Comparison of ENCODE assay signal across 20 cellular contexts in genomic region chr2:216827073-216827725, GRCh38. TPM values are rescaled to one million over a fixed set of nuclear protein-coding genes. Genes with fewer than 3 reads are reported as not detected.
DNase-seq lines count a peak whose midpoint lies in the region; ATAC-seq, FAIRE-seq and TF ChIP-seq lines count a peak whose summit lies in the region.
"Had no signal": no experiment of that assay in that cellular context is flagged by ENCODE, and none has a peak within 500 bp of the region (broad histone marks: within the 10 kb centered on the region; RNA-seq: fewer than 3 reads in every experiment).

No MANE protein-coding gene starts in this region.

- H4K91ac ChIP-seq in IMR-90 (ENCODE audit: insufficient read depth, low read depth, low read length), result no peak overlapping the region
- no peak overlapping the region for H4K91ac ChIP-seq in neuronal stem cell (ENCODE audit: low read depth, low read length, poor library complexity)

- H4K20me1 ChIP-seq in IMR-90 (ENCODE audit: insufficient read depth, low read length) (no peaks in the 10 kb centered on the region), astrocyte (ENCODE audit: insufficient read depth, low read length) (no peaks in the 10 kb centered on the region)

- H3K23ac ChIP-seq in IMR-90 (ENCODE audit: low read depth, low read length) (no peak overlapping the region), neuronal stem cell (ENCODE audit: low read depth, low read length, poor library complexity) (no peak overlapping the region)

- peak overlapping the region; percentile 44 for H2AFZ ChIP-seq in IMR-90 (replicated peaks; ENCODE audit: low read length, poor library complexity)
- H2AFZ ChIP-seq in astrocyte (ENCODE audit: low read depth, low read length), result peak overlapping the region; percentile 13
- H2AFZ ChIP-seq in neuronal stem cell (ENCODE audit: low read length), result peak overlapping the region; percentile 25

- dilution Hi-C loops in IMR-90 (cut with HindIII; ENCODE audit: low sequenced_read_pairs, unreplicated experiment), result no loop called here

- ATAC-seq in IMR-90 (ENCODE audit: low read depth) (peak; percentile 62), HG02678 (IDR thresholded peaks at IDR 0.05; ENCODE audit: unreplicated experiment) (no peak)
- ATAC-seq: activated CD8-positive, alpha-beta T cell treated with anti-CD3 and anti-CD28 coated beads, Interleukin-2, amount 10 ng/mL, durations not matched to agents 7 days and 5 days; heart right ventricle; stimulated activated effector memory CD8-positive, alpha-beta T cell treated with anti-CD3 and anti-CD28 coated beads, Interleukin-12 subunit alpha, Interleukin-12 subunit beta, amount 100 ng/mL, for 72 hours had no signal

- H2AK5ac ChIP-seq in IMR-90 (ENCODE audit: low read depth, low read length) (no peak overlapping the region), neuronal stem cell (ENCODE audit: low read depth, low read length) (no peak overlapping the region)

- no peaks in the 10 kb centered on the region for H3K79me2 ChIP-seq in astrocyte (ENCODE audit: insufficient read depth, low read length)

- H3K56ac ChIP-seq in IMR-90 (ENCODE audit: extremely low read depth, insufficient read depth, low read length), result no peak overlapping the region

- H2BK5ac ChIP-seq in IMR-90 (ENCODE audit: low read depth, low read length, poor library complexity, severe bottlenecking) (no peak overlapping the region), neuronal stem cell (ENCODE audit: low read length) (no peak overlapping the region)

- H3K9me3 ChIP-seq in IMR-90 (ENCODE audit: control insufficient read depth, insufficient read depth, low read length) (no peaks in the 10 kb centered on the region), astrocyte (ENCODE audit: insufficient read depth, low read depth, low read length) (no peaks in the 10 kb centered on the region), neuronal stem cell (replicated peaks in 1 of 2; ENCODE audit: control insufficient read depth in 2 of 2, insufficient read depth in 1 of 2, low read depth in 1 of 2, low read length in 2 of 2) (no peaks in the 10 kb centered on the region)
- H3K9me3 ChIP-seq: heart right ventricle had no signal

- H3K27ac ChIP-seq in IMR-90 (ENCODE audit: insufficient read depth, low read length), result no peak overlapping the region
- H3K27ac ChIP-seq in astrocyte (ENCODE audit: low read depth, low read length), result no peak overlapping the region
- no peak overlapping the region for H3K27ac ChIP-seq in neuronal stem cell (replicated peaks; ENCODE audit: low read length)
- H3K27ac ChIP-seq: heart right ventricle, skin epidermis had no signal

- intact Hi-C loops in IMR-90 (cut with micrococcal nuclease), result no loop called here

- H4K5ac ChIP-seq in IMR-90 (ENCODE audit: low read depth, low read length), result no peak overlapping the region

- no CpG with 5 or more reads among the region's 6 CpGs for WGBS in IMR-90 (ENCODE audit: extremely low coverage in 2 of 2, insufficient read length in 1 of 2), 2 experiments
- no CpG with 5 or more reads among the region's 6 CpGs for WGBS in neuronal stem cell (ENCODE audit: extremely low coverage in 2 of 2, insufficient read length in 2 of 2, insufficient replicate concordance in 1 of 2), 2 donors

- TF ChIP-seq RAD21 in IMR-90 (IDR thresholded peaks at IDR 0.05; ENCODE audit: low read length), result no peak

- no peak overlapping the region for H2BK12ac ChIP-seq in neuronal stem cell (ENCODE audit: low read length)

- H3K27ac Mint-ChIP-seq in astrocyte (ENCODE audit: unreplicated experiment), result peak overlapping the region; percentile 49
- no peak overlapping the region for H3K27ac Mint-ChIP-seq in immature natural killer cell
- H3K27ac Mint-ChIP-seq: activated CD8-positive, alpha-beta T cell treated with anti-CD3 and anti-CD28 coated beads, Interleukin-2, amount 10 ng/mL, durations not matched to agents 7 days and 5 days; stimulated activated effector memory CD8-positive, alpha-beta T cell treated with anti-CD3 and anti-CD28 coated beads, Interleukin-12 subunit alpha, Interleukin-12 subunit beta, amount 100 ng/mL, for 72 hours had no signal

- H2BK15ac ChIP-seq in IMR-90 (ENCODE audit: low read depth, low read length) (no peak overlapping the region), neuronal stem cell (ENCODE audit: low read length) (no peak overlapping the region)

- H3K79me1 ChIP-seq in IMR-90 (ENCODE audit: low read depth in 1 of 2, low read length in 2 of 2) (no peaks in the 10 kb centered on the region), neuronal stem cell (ENCODE audit: low read depth, low read length) (no peaks in the 10 kb centered on the region)

- H2BK120ac ChIP-seq in IMR-90 (ENCODE audit: low read depth, low read length) (no peak overlapping the region; the same call in 1 of the 2 replicates), neuronal stem cell (ENCODE audit: low read depth, low read length) (no peak overlapping the region)

- peaks cover 5% of the 10 kb centered on the region; the same call in 1 of the 2 replicates for H3K4me1 ChIP-seq in IMR-90 (ENCODE audit: control insufficient read depth, insufficient read depth, low read length)
- H3K4me1 ChIP-seq in astrocyte (ENCODE audit: insufficient read depth, low read length), result peaks cover 9% of the 10 kb centered on the region
- peaks cover 14 to 25% of the 10 kb centered on the region in 2 donors for H3K4me1 ChIP-seq in neuronal stem cell (ENCODE audit: control insufficient read depth in 2 of 2, insufficient read depth in 1 of 2, low read depth in 1 of 2, low read length in 2 of 2)

- H4K8ac ChIP-seq in IMR-90 (ENCODE audit: low read depth in 2 of 2, low read length in 2 of 2), result no peak overlapping the region
- H4K8ac ChIP-seq in neuronal stem cell (ENCODE audit: low read depth, low read length), result no peak overlapping the region

- no peak overlapping the region for H3K9ac ChIP-seq in IMR-90 (ENCODE audit: low read depth, low read length)
- no peak overlapping the region for H3K9ac ChIP-seq in astrocyte (ENCODE audit: low read length)
- H3K9ac ChIP-seq in neuronal stem cell (ENCODE audit: low read depth, low read length, poor library complexity), result no peak overlapping the region

- peaks cover 10% of the 10 kb centered on the region for H3K27me3 Mint-ChIP-seq in astrocyte (ENCODE audit: low read depth, unreplicated experiment)
- H3K27me3 Mint-ChIP-seq in immature natural killer cell (ENCODE audit: low read depth in 3 of 3), result peaks cover 2 to 16% (median 9%) of the 10 kb centered on the region in 3 donors

- no peak for TF ChIP-seq POLR2A in IMR-90 (IDR thresholded peaks at IDR 0.05; ENCODE audit: low read depth, low read length)

- no peaks in the 10 kb centered on the region for H3K36me3 Mint-ChIP-seq in astrocyte (ENCODE audit: low read depth, unreplicated experiment)
- no peaks in the 10 kb centered on the region for H3K36me3 Mint-ChIP-seq in immature natural killer cell
- H3K36me3 Mint-ChIP-seq: stimulated activated effector memory CD8-positive, alpha-beta T cell treated with anti-CD3 and anti-CD28 coated beads, Interleukin-12 subunit alpha, Interleukin-12 subunit beta, amount 100 ng/mL, for 72 hours had no signal

- no TSS peak for BruUV-seq in IMR-90 (replicated peaks; lab: Mats Ljungman, UMichigan)

- DNase-seq in AG08395 (ENCODE audit: low spot score), result peak; percentile 11
- DNase-seq in IMR-90, result peak; percentile 28
- peak; percentile 20 for DNase-seq in astrocyte (ENCODE audit: low read depth)
- no peak for DNase-seq in neuronal stem cell (ENCODE audit: low spot score)
- no peak for DNase-seq in NCI-H2029 (lab: John Stamatoyannopoulos, UW)
- DNase-seq in immature natural killer cell, result no peak
- no peak for DNase-seq in GF-D8 (lab: John Stamatoyannopoulos, UW)
- DNase-seq: activated CD8-positive, alpha-beta T cell treated with anti-CD3 and anti-CD28 coated beads, Interleukin-2, amount 10 ng/mL, durations not matched to agents 7 days and 5 days; AML-193; heart right ventricle; NCI-H1694 treated with DMSO at 0.1 percent for 48 hours had no signal

- POLR2A ChIA-PET in IMR-90 (lab: Charles Lee; ENCODE audit: unreplicated experiment), result no interaction called here

- CTCF ChIA-PET in IMR-90 (lab: Yijun Ruan, JAX), result no interaction called here

- H3K18ac ChIP-seq in IMR-90 (ENCODE audit: low read depth, low read length), result no peak overlapping the region; the same call in 1 of the 2 replicates
- H3K18ac ChIP-seq in neuronal stem cell (ENCODE audit: low read length), result no peak overlapping the region

- no peak overlapping the region for H2AK9ac ChIP-seq in IMR-90 (replicated peaks; ENCODE audit: low read depth, low read length, poor library complexity)

- H3K9me3 Mint-ChIP-seq in astrocyte (ENCODE audit: unreplicated experiment), result peaks cover 2% of the 10 kb centered on the region
- H3K9me3 Mint-ChIP-seq in immature natural killer cell, result no peaks in the 10 kb centered on the region

- H3K27me3 ChIP-seq in IMR-90 (ENCODE audit: control insufficient read depth, insufficient read depth, low read length), result peaks cover 11% of the 10 kb centered on the region
- H3K27me3 ChIP-seq in astrocyte (ENCODE audit: insufficient read depth, low read length), result no peaks in the 10 kb centered on the region
- no peaks in the 10 kb centered on the region for H3K27me3 ChIP-seq in neuronal stem cell (ENCODE audit: control insufficient read depth in 3 of 3, insufficient read depth in 3 of 3, low read depth in 1 of 3, low read length in 3 of 3)
- H3K27me3 ChIP-seq: heart right ventricle had no signal

- in situ Hi-C loops in IMR-90 (cut with MboI; ENCODE audit: low sequenced_read_pairs), result no loop called here

- 0 out of 2 replicates have a peak, but pooled peaks cover 4% of the 10 kb centered on the region for H3K9me1 ChIP-seq in IMR-90 (ENCODE audit: insufficient read depth, low read length)

- no peak overlapping the region for H3K4ac ChIP-seq in IMR-90 (ENCODE audit: low read depth, low read length)
- H3K4ac ChIP-seq in neuronal stem cell (ENCODE audit: low read length), result no peak overlapping the region

- H3K4me3 ChIP-seq in IMR-90 (ENCODE audit: insufficient read depth, low read depth, low read length) (no peak overlapping the region), astrocyte (ENCODE audit: insufficient read depth, low read depth, low read length) (no peak overlapping the region), neuronal stem cell (ENCODE audit: low read length in 2 of 2) (no peak overlapping the region)
- H3K4me3 ChIP-seq: heart right ventricle, skin epidermis had no signal

- H3K36me3 ChIP-seq in IMR-90 (ENCODE audit: control insufficient read depth, insufficient read depth, low read length), result no peaks in the 10 kb centered on the region
- H3K36me3 ChIP-seq in astrocyte (ENCODE audit: insufficient read depth, low read length), result no peaks in the 10 kb centered on the region
- no peaks in the 10 kb centered on the region for H3K36me3 ChIP-seq in neuronal stem cell (replicated peaks in 1 of 2; ENCODE audit: control insufficient read depth in 2 of 2, insufficient read depth in 2 of 2, low read length in 2 of 2)
- H3K36me3 ChIP-seq: heart right ventricle had no signal

- FAIRE-seq in astrocyte (lab: Jason Lieb, UNC), result no peak

- H3K14ac ChIP-seq in IMR-90 (replicated peaks; ENCODE audit: low read depth, low read length) (no peak overlapping the region), neuronal stem cell (ENCODE audit: low read length) (no peak overlapping the region)

- TF ChIP-seq CTCF in IMR-90 (conservative IDR thresholded peaks at IDR 0.05; ENCODE audit: low read depth, low read length) (no peak), astrocyte (IDR thresholded peaks at IDR 0.05; ENCODE audit: insufficient read depth, low read depth, low read length) (no peak)

- peak overlapping the region; percentile 14 for H3K4me3 Mint-ChIP-seq in astrocyte (ENCODE audit: unreplicated experiment)
- H3K4me3 Mint-ChIP-seq in immature natural killer cell, result no peak overlapping the region
- H3K4me3 Mint-ChIP-seq: activated CD8-positive, alpha-beta T cell treated with anti-CD3 and anti-CD28 coated beads, Interleukin-2, amount 10 ng/mL, durations not matched to agents 7 days and 5 days; stimulated activated effector memory CD8-positive, alpha-beta T cell treated with anti-CD3 and anti-CD28 coated beads, Interleukin-12 subunit alpha, Interleukin-12 subunit beta, amount 100 ng/mL, for 72 hours had no signal

- no peak overlapping the region for H2BK20ac ChIP-seq in IMR-90 (ENCODE audit: low read depth, low read length)

- H3K4me2 ChIP-seq in IMR-90 (ENCODE audit: low read depth, low read length) (no peak overlapping the region), astrocyte (ENCODE audit: low read length) (no peak overlapping the region), neuronal stem cell (ENCODE audit: insufficient read depth, low read length, poor library complexity, severe bottlenecking) (no peak overlapping the region)

- peaks cover 8% of the 10 kb centered on the region for H3K4me1 Mint-ChIP-seq in astrocyte (ENCODE audit: low read depth, unreplicated experiment)
- no peaks in the 10 kb centered on the region for H3K4me1 Mint-ChIP-seq in immature natural killer cell
- H3K4me1 Mint-ChIP-seq: stimulated activated effector memory CD8-positive, alpha-beta T cell treated with anti-CD3 and anti-CD28 coated beads, Interleukin-12 subunit alpha, Interleukin-12 subunit beta, amount 100 ng/mL, for 72 hours had no signal

RNA-seq across cellular contexts. Expression of gene TNP1, which starts 32.7 kb away (rescaled TPM):
- total RNA-seq in IMR-90 (2012; rRNA removed) (not detected in 2 replicates), astrocyte (not detected in 2 replicates)
- polyA plus RNA-seq in IMR-90 (2012; rRNA removed) (not detected in 2 replicates), immature natural killer cell (not detected)
- polyA plus RNA-seq in IMR-90 (2012; cell fraction: cytosol; rRNA removed), result not detected in 2 replicates
- not detected in 2 replicates for polyA plus RNA-seq in IMR-90 (2012; cell fraction: nucleus; rRNA removed; ENCODE audit: low replicate concordance)
- 0.15 TPM for polyA plus RNA-seq in neuronal stem cell (2013, experiment 1 of 2)
- polyA plus RNA-seq in neuronal stem cell (2013, experiment 2 of 2), result not detected
- total RNA-seq: activated CD8-positive, alpha-beta T cell treated with anti-CD3 and anti-CD28 coated beads, Interleukin-2, amount 10 ng/mL, durations not matched to agents 7 days and 5 days; chondrocyte; heart right ventricle; kidney epithelial cell; mononuclear cell; osteoblast; urinary bladder had no signal
- polyA plus RNA-seq: adipose tissue, heart right ventricle, urinary bladder had no signal

Comparison
In these comparisons a context has a peak if more than half of its experiments do, and no peak if none do; other contexts are left out.
1. DNase-seq: peak in AG08395 (single experiment), IMR-90 (single experiment) and astrocyte (single experiment); none in neuronal stem cell (single experiment), NCI-H2029 (single experiment), immature natural killer cell (0 of 3) and GF-D8 (single experiment).
2. Peak in every context shown above with its lines, with median percentiles within 50 percentile points of each other: H2AFZ ChIP-seq.